8 cellular contexts compared by ENCODE assay signal in the genomic region with DNA sequence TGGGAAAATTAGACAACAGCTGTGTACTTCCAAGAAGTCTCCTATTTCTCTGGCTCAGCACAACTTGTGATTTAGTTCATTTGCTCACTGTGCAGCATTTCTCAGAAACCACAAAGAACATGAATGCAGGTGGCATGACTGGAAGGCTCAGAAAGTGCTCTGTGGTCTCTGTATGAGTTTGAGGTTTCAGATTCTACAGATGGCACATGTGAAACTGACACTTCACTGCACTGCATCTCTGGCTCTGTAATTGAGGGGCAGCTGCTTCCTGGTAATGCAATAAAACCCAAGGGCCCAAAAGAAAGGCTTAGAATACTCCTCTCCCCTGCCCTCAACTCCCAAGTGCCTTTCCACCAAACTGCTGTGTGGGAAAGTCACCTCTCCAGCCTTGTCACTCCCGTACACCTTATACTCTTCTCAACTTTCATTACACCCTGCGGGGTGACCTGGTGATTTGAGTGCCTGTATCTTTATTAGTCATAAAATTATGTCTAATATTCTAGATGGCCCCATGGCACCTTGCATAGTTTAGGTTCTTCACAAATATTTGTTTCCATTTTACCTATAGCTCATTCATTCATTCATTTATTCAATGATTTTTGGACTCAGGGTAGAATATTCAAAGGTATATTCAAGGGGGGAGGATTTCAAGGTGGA.
DNase-seq lines count a peak whose midpoint lies in the region; ATAC-seq and TF ChIP-seq lines count a peak whose summit lies in the region.

No MANE protein-coding gene starts in this region.

- peaks cover 60% of the 10 kb centered on the region for H3K27me3 Mint-ChIP-seq in activated T-cell treated with anti-CD3 and anti-CD28 coated beads, Interleukin-2, amount 50 U/mL, for 24 hours

- ATAC-seq in HG02973 (IDR thresholded peaks at IDR 0.05; ENCODE audit: unreplicated experiment): peak; percentile 100

- no peak overlapping the region for H3K27ac ChIP-seq in fibroblast of lung (ENCODE audit: insufficient read depth, low read length)

- peak overlapping the region; percentile 8 for H3K4me3 Mint-ChIP-seq in activated T-cell treated with anti-CD3 and anti-CD28 coated beads, Interleukin-2, amount 50 U/mL, for 24 hours

- no peak overlapping the region for H3K9ac ChIP-seq in fibroblast of lung (ENCODE audit: insufficient read depth, low read length)

- no peak overlapping the region for H3K4me2 ChIP-seq in fibroblast of lung (ENCODE audit: extremely low read depth, insufficient read depth, low read length)

- peaks cover 8% of the 10 kb centered on the region for H3K4me1 ChIP-seq in fibroblast of lung (ENCODE audit: control insufficient read depth, extremely low read depth, insufficient read depth, low read length)

- no peaks in the 10 kb centered on the region for H3K27me3 ChIP-seq in fibroblast of lung (ENCODE audit: control insufficient read depth, insufficient read depth, low read length)

- no peaks in the 10 kb centered on the region for H3K36me3 ChIP-seq in fibroblast of lung (ENCODE audit: control insufficient read depth, insufficient read depth, low read length)

- H3K9me3 ChIP-seq in fibroblast of lung (ENCODE audit: control insufficient read depth, insufficient read depth, low read depth, low read length): no peaks in the 10 kb centered on the region

- H3K4me1 Mint-ChIP-seq in activated T-cell treated with anti-CD3 and anti-CD28 coated beads, Interleukin-2, amount 50 U/mL, for 24 hours (ENCODE audit: low read depth): peaks cover 28% of the 10 kb centered on the region

- H3K36me3 Mint-ChIP-seq in activated T-cell treated with anti-CD3 and anti-CD28 coated beads, Interleukin-2, amount 50 U/mL, for 24 hours (ENCODE audit: low read depth): no peaks in the 10 kb centered on the region

- H2AFZ ChIP-seq in fibroblast of lung (ENCODE audit: low read length): no peak overlapping the region

- no peak for TF ChIP-seq CTCF in fibroblast of lung (conservative IDR thresholded peaks at IDR 0.05 in 1 of 2, IDR thresholded peaks at IDR 0.05 in 1 of 2; ENCODE audit: low read depth in 1 of 2, low read length in 2 of 2)

- no peak overlapping the region for H3K4me3 ChIP-seq in fibroblast of lung (replicated peaks in 1 of 4; ENCODE audit: control extremely low read depth in 1 of 4, insufficient read depth in 1 of 4, low read depth in 3 of 4, low read length in 4 of 4)

- no peaks in the 10 kb centered on the region for H4K20me1 ChIP-seq in fibroblast of lung (ENCODE audit: control insufficient read depth, extremely low read depth, insufficient read depth, low read length)

- H3K9me3 Mint-ChIP-seq in activated T-cell treated with anti-CD3 and anti-CD28 coated beads, Interleukin-2, amount 50 U/mL, for 24 hours: no peaks in the 10 kb centered on the region

- peak; percentile 55 for DNase-seq in activated T-cell treated with anti-CD3 and anti-CD28 coated beads, Interleukin-2, amount 50 U/mL, for 24 hours
- DNase-seq in activated T-cell treated with anti-CD3 and anti-CD28 coated beads, Interleukin-2, amount 50 U/mL, for 1 hour: no peak
- DNase-seq in NCI-H69 (lab: John Stamatoyannopoulos, UW): peak; percentile 18
- DNase-seq in fibroblast of lung (ENCODE audit: low read depth in 2 of 2): peak; percentile 72 to 78
- no peak for DNase-seq in 8988T
- DNase-seq in HK-2 (ENCODE audit: unreplicated experiment): no peak
- DNase-seq in DMS114 treated with DMSO at 0.1 percent for 48 hours (lab: John Stamatoyannopoulos, UW; ENCODE audit: unreplicated experiment): no peak

- no peaks in the 10 kb centered on the region for H3K79me2 ChIP-seq in fibroblast of lung (ENCODE audit: control insufficient read depth, insufficient read depth, low read length)

- peak overlapping the region; percentile 84 for H3K27ac Mint-ChIP-seq in activated T-cell treated with anti-CD3 and anti-CD28 coated beads, Interleukin-2, amount 50 U/mL, for 24 hours

Comparison
In these comparisons a context has a peak if more than half of its experiments do, and no peak if none do; other contexts are left out.
1. DNase-seq: peak in activated T-cell treated with anti-CD3 and anti-CD28 coated beads, Interleukin-2, amount 50 U/mL, for 24 hours (single experiment), NCI-H69 (single experiment) and fibroblast of lung (2 of 2); none in activated T-cell treated with anti-CD3 and anti-CD28 coated beads, Interleukin-2, amount 50 U/mL, for 1 hour (single experiment), 8988T (single experiment), HK-2 (single experiment) and DMS114 treated with DMSO at 0.1 percent for 48 hours (single experiment).